6 cellular contexts compared by ENCODE assay signal in genomic region chr11:574632-575323, GRCh38. TPM values are rescaled to one million over a fixed set of nuclear protein-coding genes. Genes with fewer than 3 reads are reported as not detected.
DNase-seq lines count a peak whose midpoint lies in the region; ATAC-seq and TF ChIP-seq lines count a peak whose summit lies in the region.

No MANE protein-coding gene starts in this region.

- peaks cover 23% of the 10 kb centered on the region for H3K36me3 Mint-ChIP-seq in activated CD8-positive, alpha-beta T cell treated with anti-CD3 and anti-CD28 coated beads, Interleukin-2, amount 10 ng/mL, durations not matched to agents 7 days and 5 days (ENCODE audit: low read depth)

- H3K4me3 Mint-ChIP-seq in activated CD8-positive, alpha-beta T cell treated with anti-CD3 and anti-CD28 coated beads, Interleukin-2, amount 10 ng/mL, durations not matched to agents 7 days and 5 days, result peak overlapping the region; percentile 89

- no peaks in the 10 kb centered on the region for H3K36me3 ChIP-seq in mesendoderm (ENCODE audit: control insufficient read depth, insufficient read depth, low read length)

- H3K4me2 ChIP-seq in mesendoderm (ENCODE audit: low read length), result peak overlapping the region; percentile 75

- no peak overlapping the region for H2BK15ac ChIP-seq in mesendoderm (replicated peaks; ENCODE audit: low read depth)

- H2BK120ac ChIP-seq in mesendoderm (ENCODE audit: low read depth, low read length), result no peak overlapping the region

- peaks cover 31% of the 10 kb centered on the region for H3K79me2 ChIP-seq in mesendoderm (ENCODE audit: control insufficient read depth, insufficient read depth, low read length)

- H4K5ac ChIP-seq in mesendoderm (ENCODE audit: low read length), result no peak overlapping the region

- peak overlapping the region; percentile 28 for H3K4me3 ChIP-seq in mesendoderm (ENCODE audit: low read length)

- CTCF ChIA-PET in activated CD8-positive, alpha-beta T cell treated with anti-CD3 and anti-CD28 coated beads, Interleukin-2, amount 10 ng/mL, durations not matched to agents 7 days and 5 days (lab: Charles Lee), result interaction anchor here (2.9 kb wide), 1 partner anchor 20 kb away, joined by 16 read pairs; no protein-coding TSS in a partner anchor
- CTCF ChIA-PET in HEK293T (lab: Yijun Ruan, JAX), result no interaction called here

- H3K18ac ChIP-seq in mesendoderm (ENCODE audit: low read length), result no peak overlapping the region

- H3K23ac ChIP-seq in mesendoderm (ENCODE audit: low read length), result peak overlapping the region; percentile 97

- H3K4me1 Mint-ChIP-seq in activated CD8-positive, alpha-beta T cell treated with anti-CD3 and anti-CD28 coated beads, Interleukin-2, amount 10 ng/mL, durations not matched to agents 7 days and 5 days (ENCODE audit: low read depth), result peaks cover 46% of the 10 kb centered on the region

- DNase-seq in G401 (ENCODE audit: low spot score) (peak; percentile 51), mesendoderm (no peak), DMS 273 (lab: John Stamatoyannopoulos, UW; ENCODE audit: unreplicated experiment) (no peak), HEK293T (ENCODE audit: extremely low spot score) (no peak)
- DNase-seq in activated CD8-positive, alpha-beta T cell treated with anti-CD3 and anti-CD28 coated beads, Interleukin-2, amount 10 ng/mL, durations not matched to agents 7 days and 5 days, result no peak
- no peak for DNase-seq in activated CD8-positive, alpha-beta memory T cell treated with anti-CD3 and anti-CD28 coated beads for 24 hours

- H2BK5ac ChIP-seq in mesendoderm (ENCODE audit: low read length), result no peak overlapping the region

- H3K4me1 ChIP-seq in mesendoderm (ENCODE audit: control insufficient read depth, low read depth, low read length), result peaks cover 3% of the 10 kb centered on the region

- peaks cover 7% of the 10 kb centered on the region for H3K27me3 ChIP-seq in mesendoderm (ENCODE audit: insufficient read depth, low read length, poor library complexity)

- POLR2A ChIA-PET in activated CD8-positive, alpha-beta T cell treated with anti-CD3 and anti-CD28 coated beads, Interleukin-2, amount 10 ng/mL, durations not matched to agents 7 days and 5 days (lab: Charles Lee), result interaction anchor here (1.1 to 3.2 kb wide), 2 partner anchors 9 to 38 kb away, joined by 4 to 17 read pairs; no protein-coding TSS in a partner anchor
- POLR2A ChIA-PET in HEK293T (lab: Yijun Ruan, JAX), result interaction anchor here (1.1 kb wide), 1 partner anchor 15 kb away, joined by 3 read pairs; no protein-coding TSS in a partner anchor

- peaks cover 4% of the 10 kb centered on the region for H3K79me1 ChIP-seq in mesendoderm (ENCODE audit: low read length)

- H3K27ac ChIP-seq in mesendoderm (ENCODE audit: low read depth, low read length), result no peak overlapping the region

- no CpG with 5 or more reads among the region's 28 CpGs for WGBS in mesendoderm (ENCODE audit: extremely low coverage, insufficient coverage, low lambda C conversion rate)

- H4K8ac ChIP-seq in mesendoderm (ENCODE audit: low read depth, low read length), result no peak overlapping the region

- peak overlapping the region; percentile 91 for H3K56ac ChIP-seq in mesendoderm (ENCODE audit: low read length)

- H3K9ac ChIP-seq in mesendoderm (ENCODE audit: low read length), result peak overlapping the region; percentile 77

- no peak for ATAC-seq in activated CD8-positive, alpha-beta T cell treated with anti-CD3 and anti-CD28 coated beads, Interleukin-2, amount 10 ng/mL, durations not matched to agents 7 days and 5 days

- no peaks in the 10 kb centered on the region for H3K9me3 Mint-ChIP-seq in activated CD8-positive, alpha-beta T cell treated with anti-CD3 and anti-CD28 coated beads, Interleukin-2, amount 10 ng/mL, durations not matched to agents 7 days and 5 days (ENCODE audit: insufficient read depth)

- peaks cover 15% of the 10 kb centered on the region for H3K27me3 Mint-ChIP-seq in activated CD8-positive, alpha-beta T cell treated with anti-CD3 and anti-CD28 coated beads, Interleukin-2, amount 10 ng/mL, durations not matched to agents 7 days and 5 days (ENCODE audit: low read depth)

- in situ Hi-C loops in G401 (cut with HindIII; ENCODE audit: low sequenced_read_pairs), result no loop called here

- no peak overlapping the region for H3K4ac ChIP-seq in mesendoderm (ENCODE audit: low read depth, low read length)

- H2AK5ac ChIP-seq in mesendoderm (ENCODE audit: low read length), result no peak overlapping the region

- peak overlapping the region; percentile 76 for H3K27ac Mint-ChIP-seq in activated CD8-positive, alpha-beta T cell treated with anti-CD3 and anti-CD28 coated beads, Interleukin-2, amount 10 ng/mL, durations not matched to agents 7 days and 5 days

TF ChIP-seq in HEK293T, 16 proteins besides CTCF, POLR2A, EP300 and RAD21:
- TF ChIP-seq FOXA1 (IDR thresholded peaks at IDR 0.05) (no peak), FOXK2 (IDR thresholded peaks at IDR 0.05) (no peak), SP1 (IDR thresholded peaks at IDR 0.05) (no peak), BHLHE40 (IDR thresholded peaks at IDR 0.05; ENCODE audit: borderline replicate concordance) (no peak), TARDBP (IDR thresholded peaks at IDR 0.05) (no peak), ZNF384 (IDR thresholded peaks at IDR 0.05) (no peak), NFRKB (IDR thresholded peaks at IDR 0.05) (no peak)

RNA-seq across cellular contexts. Expression of gene PHRF1, which starts 1.5 kb away (rescaled TPM):
- total RNA-seq in G401 (2014; rRNA removed; shearing (Covaris generic)), result 34.8 and 39.3 TPM in 2 replicates
- total RNA-seq in activated CD8-positive, alpha-beta T cell treated with anti-CD3 and anti-CD28 coated beads, Interleukin-2, amount 10 ng/mL, durations not matched to agents 7 days and 5 days, result 10 to 100 TPM; 53.7 to 58.1 TPM
- polyA plus RNA-seq in mesendoderm (2013, experiment 1 of 2), result 19.1 TPM
- 18.6 TPM for polyA plus RNA-seq in mesendoderm (2013, experiment 2 of 2)

RNA-seq across cellular contexts. Expression of gene RASSF7, which starts 14.0 kb away (rescaled TPM):
- total RNA-seq in G401 (2014; rRNA removed; shearing (Covaris generic)), result 43.1 and 107 TPM in 2 replicates
- 10 to 100 TPM; 32.2 to 36.1 TPM for total RNA-seq in activated CD8-positive, alpha-beta T cell treated with anti-CD3 and anti-CD28 coated beads, Interleukin-2, amount 10 ng/mL, durations not matched to agents 7 days and 5 days
- polyA plus RNA-seq in mesendoderm (2013, experiment 1 of 2), result 5.6 TPM
- 6.5 TPM for polyA plus RNA-seq in mesendoderm (2013, experiment 2 of 2)

RNA-seq across cellular contexts. Expression of gene LMNTD2, which starts 14.2 kb away (rescaled TPM):
- total RNA-seq in G401 (2014; rRNA removed; shearing (Covaris generic)), result 2.0 and 2.1 TPM in 2 replicates
- total RNA-seq in activated CD8-positive, alpha-beta T cell treated with anti-CD3 and anti-CD28 coated beads, Interleukin-2, amount 10 ng/mL, durations not matched to agents 7 days and 5 days, result under 1 TPM; 0.34 to 0.81 TPM
- 0.56 TPM for polyA plus RNA-seq in mesendoderm (2013, experiment 1 of 2)
- 0.49 TPM for polyA plus RNA-seq in mesendoderm (2013, experiment 2 of 2)

RNA-seq across cellular contexts. Expression of gene LRRC56, which starts 37.5 kb away (rescaled TPM):
- 0.03 and 1.0 TPM in 2 replicates for total RNA-seq in G401 (2014; rRNA removed; shearing (Covaris generic))
- total RNA-seq in activated CD8-positive, alpha-beta T cell treated with anti-CD3 and anti-CD28 coated beads, Interleukin-2, amount 10 ng/mL, durations not matched to agents 7 days and 5 days, result 1 to 10 TPM; 1.9 to 2.2 TPM
- 0.37 TPM for polyA plus RNA-seq in mesendoderm (2013, experiment 1 of 2)
- 0.35 TPM for polyA plus RNA-seq in mesendoderm (2013, experiment 2 of 2)

RNA-seq across cellular contexts. Expression of gene HRAS, which starts 39.4 kb away (rescaled TPM):
- 51.7 and 60.1 TPM in 2 replicates for total RNA-seq in G401 (2014; rRNA removed; shearing (Covaris generic))
- 10 to 100 TPM; 58.7 to 68.9 TPM for total RNA-seq in activated CD8-positive, alpha-beta T cell treated with anti-CD3 and anti-CD28 coated beads, Interleukin-2, amount 10 ng/mL, durations not matched to agents 7 days and 5 days
- 37.4 TPM for polyA plus RNA-seq in mesendoderm (2013, experiment 1 of 2)
- 38.7 TPM for polyA plus RNA-seq in mesendoderm (2013, experiment 2 of 2)
